ENCODE assay signal across 10 cellular contexts in genomic region chr9:131667576-131667975, GRCh38.
A peak's percentile ranks its signal among the peaks of the same experiment; 100 is the strongest.
DNase-seq lines count a peak whose midpoint lies in the region; ATAC-seq, FAIRE-seq and TF ChIP-seq lines count a peak whose summit lies in the region.
"Had no signal": no experiment of that assay in that cellular context is flagged by ENCODE, and none has a peak within 500 bp of the region (broad histone marks: within the 10 kb centered on the region; RNA-seq: fewer than 3 reads in every experiment).

No MANE protein-coding gene starts in this region.

- no peak for FAIRE-seq in HTR-8/SVneo (lab: Jason Lieb, UNC)

- DNase-seq in left ventricle myocardium inferior, result no peak
- no peak for DNase-seq in cardiac septum (ENCODE audit: low spot score)
- DNase-seq in activated T-helper 9 cell treated with anti-CD3 and anti-CD28 coated beads, Interleukin-2, amount 50 U/mL, for 16 hours (ENCODE audit: low read depth), result peak; percentile 62
- DNase-seq in naive B cell, result no peak
- no peak for DNase-seq in vagina (ENCODE audit: extremely low spot score in 2 of 2)
- DNase-seq in kidney glomerular epithelial cell (lab: John Stamatoyannopoulos, UW), result no peak
- DNase-seq in HTR-8/SVneo (ENCODE audit: insufficient read length, low spot score), result no peak
- DNase-seq: NCI-H345, nephron progenitor cell had no signal

- H3K36me3 Mint-ChIP-seq in naive B cell, result peaks cover 4 to 5% of the 10 kb centered on the region in 2 donors

- no peaks in the 10 kb centered on the region for H3K36me3 ChIP-seq in left ventricle myocardium inferior
- H3K36me3 ChIP-seq in vagina, result no peaks in the 10 kb centered on the region

- TF ChIP-seq CTCF in left ventricle myocardium inferior (IDR thresholded peaks at IDR 0.05; ENCODE audit: borderline replicate concordance) (no peak), vagina (IDR thresholded peaks at IDR 0.05) (no peak)

- peak overlapping the region in 7 of 8 donors; percentile 44 to 88 (median 63) for H3K4me3 Mint-ChIP-seq in naive B cell
- H3K4me3 Mint-ChIP-seq: nephron progenitor cell had no signal

- no peaks in the 10 kb centered on the region for H3K9me3 ChIP-seq in left ventricle myocardium inferior (replicated peaks)
- no peaks in the 10 kb centered on the region for H3K9me3 ChIP-seq in vagina

- intact Hi-C loops in left ventricle myocardium inferior (cut with micrococcal nuclease) (no loop called here), cardiac septum (cut with DNase I) (loop anchor here (5.0 kb wide), 1 partner anchor 50 kb away; no protein-coding TSS in a partner anchor), vagina (cut with DNase I) (no loop called here)

- H3K27me3 ChIP-seq in left ventricle myocardium inferior (ENCODE audit: low read depth), result no peaks in the 10 kb centered on the region
- no peaks in the 10 kb centered on the region for H3K27me3 ChIP-seq in vagina

- H3K4me1 ChIP-seq in left ventricle myocardium inferior (peaks cover 97% of the 10 kb centered on the region), vagina (peaks cover 60% of the 10 kb centered on the region)

- H3K4me3 ChIP-seq in left ventricle myocardium inferior, result no peak overlapping the region
- no peak overlapping the region for H3K4me3 ChIP-seq in vagina

- H3K9me3 Mint-ChIP-seq in naive B cell, result no peaks in the 10 kb centered on the region

- H3K27me3 Mint-ChIP-seq in naive B cell, result no peaks in the 10 kb centered on the region

- H3K4me1 Mint-ChIP-seq in naive B cell, result peaks cover 75 to 93% (median 87%) of the 10 kb centered on the region in 3 donors

- no peak for TF ChIP-seq POLR2A in vagina (IDR thresholded peaks at IDR 0.05)

- peak overlapping the region; percentile 94 to 98 (median 96) for H3K27ac Mint-ChIP-seq in naive B cell
- H3K27ac Mint-ChIP-seq: nephron progenitor cell had no signal

- ATAC-seq in naive B cell (ENCODE audit: low read depth in 2 of 2), result peak in 1 of 2 donors; percentile 21
- ATAC-seq in HG03175 (IDR thresholded peaks at IDR 0.05; ENCODE audit: unreplicated experiment), result no peak

- peak overlapping the region; percentile 86 for H3K27ac ChIP-seq in left ventricle myocardium inferior (replicated peaks)
- peak overlapping the region; percentile 96 for H3K27ac ChIP-seq in vagina
